Comparison of ENCODE assay signal across 22 cellular contexts in the genomic region with DNA sequence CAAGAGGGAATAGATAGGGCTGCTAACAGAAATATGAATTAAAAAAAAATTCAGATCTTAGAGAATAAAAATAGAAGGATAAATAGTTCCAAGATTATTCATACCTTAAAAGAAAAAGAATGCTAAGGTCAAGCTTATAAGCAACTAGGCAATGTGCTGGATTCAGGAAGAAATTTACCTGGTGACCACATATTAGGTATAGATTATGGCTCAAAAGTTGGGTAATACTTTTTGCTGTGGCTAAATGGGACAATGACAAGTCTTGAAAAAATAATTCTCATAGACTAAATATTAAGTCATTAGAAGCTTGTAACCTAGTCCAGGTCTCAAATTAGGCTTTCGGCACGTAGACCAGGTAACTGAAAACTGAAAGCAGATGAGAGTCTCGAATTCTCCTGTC. TPM values are rescaled to one million over a fixed set of nuclear protein-coding genes. Genes with fewer than 3 reads are reported as not detected.
DNase-seq lines count a peak whose midpoint lies in the region; ATAC-seq, FAIRE-seq and TF ChIP-seq lines count a peak whose summit lies in the region.
"Had no signal": no experiment of that assay in that cellular context is flagged by ENCODE, and none has a peak within 500 bp of the region (broad histone marks: within the 10 kb centered on the region; RNA-seq: fewer than 3 reads in every experiment).

No MANE protein-coding gene starts in this region.

- H3K9me3 ChIP-seq in SK-N-SH (no peaks in the 10 kb centered on the region), SK-N-MC (ENCODE audit: low read depth, low read length) (no peaks in the 10 kb centered on the region), keratinocyte (ENCODE audit: control insufficient read depth, low read depth, low read length) (no peaks in the 10 kb centered on the region), thoracic aorta (no peaks in the 10 kb centered on the region)
- H3K9me3 ChIP-seq: BE2C, tibial artery had no signal

- no peaks in the 10 kb centered on the region for H3K36me3 ChIP-seq in SK-N-SH (replicated peaks in 1 of 2; ENCODE audit: control insufficient read depth in 1 of 2, insufficient read depth in 2 of 2, low read length in 1 of 2)
- no peaks in the 10 kb centered on the region; the same call in 1 of the 2 replicates for H3K36me3 ChIP-seq in SK-N-MC (ENCODE audit: insufficient read depth, low read length)
- H3K36me3 ChIP-seq in keratinocyte (ENCODE audit: control insufficient read depth in 2 of 2, extremely low read depth in 1 of 2, insufficient read depth in 2 of 2, low read length in 2 of 2): no peaks in the 10 kb centered on the region
- H3K36me3 ChIP-seq in thoracic aorta: no peaks in the 10 kb centered on the region
- H3K36me3 ChIP-seq: BE2C, tibial artery had no signal

- H3K4me1 ChIP-seq in SK-N-SH (ENCODE audit: control insufficient read depth in 1 of 2, insufficient read depth in 2 of 2, low read depth in 1 of 2, low read length in 1 of 2) (peaks cover 4 to 13% of the 10 kb centered on the region in 2 experiments), keratinocyte (ENCODE audit: control insufficient read depth, extremely low read depth, insufficient read depth, low read length) (peaks cover 11% of the 10 kb centered on the region), thoracic aorta (ENCODE audit: control insufficient read depth in 1 of 2, low read depth in 2 of 2) (peaks cover 51 to 82% of the 10 kb centered on the region in 2 donors)

- H3K9ac ChIP-seq in SK-N-SH (no peak overlapping the region), SK-N-MC (ENCODE audit: insufficient read length) (no peak overlapping the region), keratinocyte (ENCODE audit: control insufficient read depth, extremely low read depth, insufficient read depth, low read length) (no peak overlapping the region)

- DNase-seq in SK-N-SH (no peak), SK-N-MC (ENCODE audit: low read depth, low spot score) (no peak), keratinocyte (ENCODE audit: low read depth, low spot score) (no peak), thoracic aorta (ENCODE audit: low spot score) (no peak), GM10266 (ENCODE audit: extremely low spot score) (no peak), AML-193 (lab: John Stamatoyannopoulos, UW) (no peak)
- no peak for DNase-seq in stimulated activated CD4-positive, alpha-beta T cell treated with anti-CD3 and anti-CD28 coated beads, Interleukin-12 subunit alpha, Interleukin-12 subunit beta, amount 100 ng/mL, for 4 hours
- DNase-seq: activated CD4-positive, CD25-positive, alpha-beta regulatory T cell treated with anti-CD3 and anti-CD28 coated beads, Interleukin-2, amount 50 U/mL, for 72 hours; activated CD8-positive, alpha-beta memory T cell treated with anti-CD3 and anti-CD28 coated beads for 24 hours; activated T-cell treated with anti-CD3 and anti-CD28 coated beads, Interleukin-2, amount 50 U/mL, for 24 hours; BE2C; GOT3; left cardiac atrium; naive thymus-derived CD8-positive, alpha-beta T cell; NCI-H1048; NCI-H774; posterior cingulate gyrus; tibial artery had no signal

- H2AFZ ChIP-seq in SK-N-SH (ENCODE audit: low read depth): no peak overlapping the region; the same call in 1 of the 2 replicates
- no peak overlapping the region for H2AFZ ChIP-seq in keratinocyte (ENCODE audit: control insufficient read depth, low read length)

- TF ChIP-seq CTCF in SK-N-SH (IDR thresholded peaks at IDR 0.05): no peak
- TF ChIP-seq CTCF in keratinocyte (optimal IDR thresholded peaks at IDR 0.05 in 1 of 3, IDR thresholded peaks at IDR 0.05 in 1 of 3, conservative IDR thresholded peaks at IDR 0.05 in 1 of 3; ENCODE audit: extremely low read depth in 1 of 3, insufficient read depth in 2 of 3, low read length in 3 of 3): no peak
- TF ChIP-seq CTCF in thoracic aorta (IDR thresholded peaks at IDR 0.05): no peak
- TF ChIP-seq CTCF in GM10266 (IDR thresholded peaks at IDR 0.05; ENCODE audit: control insufficient read depth, insufficient read depth, low read depth, missing control alignments): no peak

- CTCF ChIA-PET in SK-N-SH (lab: Yijun Ruan, JAX): interaction anchor here (2.6 to 3.9 kb wide), 2 partner anchors 17 to 131 kb away, joined by 9 to 18 read pairs; a partner anchor contains a TSS

- H3K79me2 ChIP-seq in SK-N-SH (ENCODE audit: insufficient read depth) (peaks cover 49% of the 10 kb centered on the region), keratinocyte (ENCODE audit: control insufficient read depth, insufficient read depth, low read length) (no peaks in the 10 kb centered on the region)

- no peaks in the 10 kb centered on the region for H4K20me1 ChIP-seq in SK-N-SH (ENCODE audit: insufficient read depth)
- H4K20me1 ChIP-seq in keratinocyte (ENCODE audit: control insufficient read depth, extremely low read depth, insufficient read depth, low read length): no peaks in the 10 kb centered on the region

- H3K4me3 ChIP-seq in SK-N-SH (ENCODE audit: low read depth in 2 of 2, low read length in 1 of 2): no peak overlapping the region
- no peak overlapping the region; the same call in 1 of the 2 replicates for H3K4me3 ChIP-seq in SK-N-MC
- H3K4me3 ChIP-seq in keratinocyte (ENCODE audit: control insufficient read depth in 2 of 3, extremely low read depth in 1 of 3, insufficient read depth in 2 of 3, low read depth in 1 of 3, low read length in 3 of 3): no peak overlapping the region
- H3K4me3 ChIP-seq in thoracic aorta: peak overlapping the region; percentile 8
- H3K4me3 ChIP-seq: tibial artery had no signal

- FAIRE-seq in keratinocyte (lab: Jason Lieb, UNC): no peak

- ATAC-seq in SK-N-SH treated with all-trans-retinoic acid at 6 μM for 48 hours: no peak
- ATAC-seq in thoracic aorta (ENCODE audit: insufficient number of reproducible peaks, low FRiP score, low read depth): no peak
- ATAC-seq: naive thymus-derived CD8-positive, alpha-beta T cell; Right ventricle myocardium inferior; sciatic nerve had no signal

- H3K27ac ChIP-seq in SK-N-SH (ENCODE audit: low read depth in 2 of 2, low read length in 1 of 2) (peak overlapping the region in 1 of 2 experiments; percentile 36; a peak in 2 of 4 replicates), SK-N-MC (peak overlapping the region; percentile 69), keratinocyte (ENCODE audit: control insufficient read depth, insufficient read depth, low read length) (no peak overlapping the region), thoracic aorta (peak overlapping the region in 1 of 2 donors; percentile 81)
- H3K27ac ChIP-seq: 22Rv1 had no signal

- no peaks in the 10 kb centered on the region for H3K9me1 ChIP-seq in keratinocyte (ENCODE audit: control insufficient read depth, extremely low read depth, insufficient read depth, low read length)

- H3K9me2 ChIP-seq in SK-N-SH: no peaks in the 10 kb centered on the region

- WGBS in SK-N-SH (ENCODE audit: low lambda C conversion rate): 88% methylated on average over 3 of the region's 3 CpGs

- H3F3A ChIP-seq in SK-N-SH (replicated peaks; ENCODE audit: insufficient read depth): peaks cover 6% of the 10 kb centered on the region

- peak overlapping the region; percentile 28; the same call in 1 of the 2 replicates for H3K4me2 ChIP-seq in SK-N-SH
- peak overlapping the region; percentile 38 for H3K4me2 ChIP-seq in keratinocyte (ENCODE audit: control insufficient read depth, extremely low read depth, insufficient read depth, low read depth, low read length)

- TF ChIP-seq EP300 in SK-N-SH (IDR thresholded peaks at IDR 0.05; ENCODE audit: borderline replicate concordance in 1 of 2, low read depth in 1 of 2, low read length in 1 of 2): no peak

- no peak for TF ChIP-seq RAD21 in SK-N-SH (IDR thresholded peaks at IDR 0.05; ENCODE audit: low read length)

- dilution Hi-C loops in keratinocyte (cut with MboI; ENCODE audit: extremely low pct_ligation_motif_present, low sequenced_read_pairs): no loop called here

- H3K27me3 ChIP-seq in SK-N-SH (ENCODE audit: insufficient read depth) (no peaks in the 10 kb centered on the region), keratinocyte (ENCODE audit: control insufficient read depth, extremely low read depth, insufficient read depth, low read length) (no peaks in the 10 kb centered on the region), thoracic aorta (replicated peaks; ENCODE audit: insufficient read depth) (no peaks in the 10 kb centered on the region)
- H3K27me3 ChIP-seq: BE2C, tibial artery had no signal

- POLR2A ChIA-PET in SK-N-SH (lab: Yijun Ruan, JAX): no interaction called here

TF ChIP-seq in SK-N-SH, 30 proteins besides CTCF, POLR2A, EP300 and RAD21 (continues in another document):
- TF ChIP-seq FOXJ3 (CRISPR knock-in tag; IDR thresholded peaks at IDR 0.05): no peak
- TF ChIP-seq RCOR1 (IDR thresholded peaks at IDR 0.05; ENCODE audit: low read length): no peak
- no peak for TF ChIP-seq RXRA (IDR thresholded peaks at IDR 0.05; ENCODE audit: borderline replicate concordance, low read depth)

TF ChIP-seq in SK-N-SH treated with all-trans-retinoic acid at 6 μM for 48 hours, 23 proteins besides CTCF, POLR2A, EP300 and RAD21 (continues in another document):
- TF ChIP-seq RARB (CRISPR knock-in tag; IDR thresholded peaks at IDR 0.05): no peak

RNA-seq across cellular contexts. Expression of a gene that starts 17.2 kb away (rescaled TPM):
- polyA plus RNA-seq in SK-N-SH (2012; rRNA removed): 1.4 TPM in 2 replicates
- polyA plus RNA-seq in SK-N-SH (2012; cell fraction: cytosol; rRNA removed): 1.7 and 1.8 TPM in 2 replicates
- 1.1 and 1.9 TPM in 2 replicates for polyA plus RNA-seq in SK-N-SH (2012; cell fraction: nucleus; rRNA removed)
- 2.5 to 3.4 TPM (median 2.5 TPM) in 3 replicates for polyA plus RNA-seq in keratinocyte
- 2.5 TPM for polyA plus RNA-seq in keratinocyte (2011; ENCODE audit: low read depth)
- polyA plus RNA-seq in keratinocyte (2011; cell fraction: cytosol; rRNA removed): 1.5 and 2.4 TPM in 2 replicates
- polyA plus RNA-seq in keratinocyte (2011; cell fraction: nucleus; rRNA removed): 3.5 TPM in 2 replicates
- 2.4 and 2.9 TPM in 2 replicates for polyA plus RNA-seq in keratinocyte (2012; ENCODE audit: low replicate concordance)
- 1.2 to 5.5 TPM (median 2.8 TPM) in 3 replicates for polyA minus RNA-seq in keratinocyte
- 2.3 TPM for polyA minus RNA-seq in keratinocyte (2011; cell fraction: cytosol; rRNA and poly(A)+ RNA removed)
- 3.4 and 5.9 TPM in 2 replicates for polyA minus RNA-seq in keratinocyte (2011; cell fraction: nucleus; rRNA and poly(A)+ RNA removed)
- total RNA-seq in thoracic aorta: 100 to 1,000 TPM in 1 of 2 donors, 10 to 100 TPM in 1; 73.6 to 101 TPM

RNA-seq across cellular contexts. Expression of a gene that starts 47.3 kb away (rescaled TPM):
- polyA plus RNA-seq in SK-N-SH (2012; rRNA removed): 10.8 and 13.1 TPM in 2 replicates
- polyA plus RNA-seq in SK-N-SH (2012; cell fraction: cytosol; rRNA removed): 14.9 and 15.5 TPM in 2 replicates
- polyA plus RNA-seq in SK-N-SH (2012; cell fraction: nucleus; rRNA removed): 4.2 and 5.7 TPM in 2 replicates
- 11.5 to 15.6 TPM (median 14.4 TPM) in 3 replicates for polyA plus RNA-seq in keratinocyte
- polyA plus RNA-seq in keratinocyte (2011; ENCODE audit: low read depth): 11.0 TPM
- polyA plus RNA-seq in keratinocyte (2011; cell fraction: cytosol; rRNA removed): 12.4 and 17.3 TPM in 2 replicates
- polyA plus RNA-seq in keratinocyte (2011; cell fraction: nucleus; rRNA removed): 8.0 and 10.3 TPM in 2 replicates
- polyA plus RNA-seq in keratinocyte (2012; ENCODE audit: low replicate concordance): 7.9 and 10.7 TPM in 2 replicates
- 1.4 to 9.3 TPM (median 8.3 TPM) in 3 replicates for polyA minus RNA-seq in keratinocyte
- 15.5 TPM for polyA minus RNA-seq in keratinocyte (2011; cell fraction: cytosol; rRNA and poly(A)+ RNA removed)
- 5.0 and 5.8 TPM in 2 replicates for polyA minus RNA-seq in keratinocyte (2011; cell fraction: nucleus; rRNA and poly(A)+ RNA removed)
- 1 to 10 TPM; 7.6 TPM for total RNA-seq in thoracic aorta
